12 cellular contexts compared by ENCODE assay signal in the genomic region with DNA sequence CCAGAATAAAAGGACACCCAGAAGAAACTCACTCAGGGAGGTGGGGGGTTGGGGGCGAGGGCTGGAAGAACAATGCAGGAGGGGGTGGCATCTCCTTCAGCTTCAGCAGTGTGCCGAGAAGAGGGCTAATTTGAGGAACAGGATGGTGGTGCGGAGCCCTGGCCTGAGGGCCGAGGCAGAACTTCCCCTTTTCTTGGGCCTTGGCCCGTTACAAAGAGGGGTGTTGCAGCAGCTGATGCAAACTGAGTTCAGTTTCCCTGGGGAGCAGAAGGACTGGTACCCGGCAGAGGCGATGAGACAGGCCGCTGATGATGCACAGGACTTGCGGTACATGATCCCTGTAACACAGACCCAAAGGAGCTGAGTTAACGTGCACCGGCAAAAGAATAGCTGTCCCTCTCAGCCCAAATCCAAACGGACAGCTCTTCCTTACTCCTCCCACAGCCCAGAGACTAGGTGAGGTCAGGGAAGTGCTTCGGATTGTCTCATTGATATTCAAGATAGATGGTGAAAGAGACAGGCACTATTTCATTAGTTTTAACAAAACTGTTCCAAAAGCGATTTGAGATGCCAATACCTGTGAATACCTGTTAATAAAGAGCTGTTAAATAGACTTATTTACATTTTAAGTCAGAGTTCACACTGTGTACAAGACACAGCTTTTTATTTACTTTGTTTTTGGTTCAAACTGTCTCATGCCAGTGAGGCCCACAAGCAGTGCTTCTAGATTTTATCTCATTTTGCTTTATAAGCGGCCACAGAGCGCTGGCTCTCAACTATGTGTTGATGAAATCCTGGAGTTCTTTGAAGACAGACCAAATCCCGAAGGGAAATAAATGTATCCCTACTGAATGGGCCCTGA. TPM values are rescaled to one million over a fixed set of nuclear protein-coding genes. Genes with fewer than 3 reads are reported as not detected.
DNase-seq lines count a peak whose midpoint lies in the region; ATAC-seq and TF ChIP-seq lines count a peak whose summit lies in the region.
"Had no signal": no experiment of that assay in that cellular context is flagged by ENCODE, and none has a peak within 500 bp of the region (broad histone marks: within the 10 kb centered on the region; RNA-seq: fewer than 3 reads in every experiment).

No MANE protein-coding gene starts in this region.

- POLR2A ChIA-PET in activated CD4-positive, alpha-beta memory T cell treated with anti-CD3 and anti-CD28 coated beads for 36 hours (lab: Charles Lee): no interaction called here

- DNase-seq in DMS79 treated with DMSO at 0.1 percent for 48 hours (lab: John Stamatoyannopoulos, UW) (peak; percentile 55), DMS79 (lab: John Stamatoyannopoulos, UW) (no peak), LNCaP clone FGC (ENCODE audit: low read depth) (peak; percentile 15), astrocyte of the hippocampus (ENCODE audit: low read depth, low spot score) (peak; percentile 49), sciatic nerve (ENCODE audit: low spot score) (no peak), DMS53 (lab: John Stamatoyannopoulos, UW) (no peak), AG20443 (ENCODE audit: low spot score) (no peak)
- no peak for DNase-seq in activated CD4-positive, alpha-beta memory T cell treated with anti-CD3 and anti-CD28 coated beads for 36 hours
- DNase-seq: activated effector memory CD4-positive, alpha-beta T cell treated with anti-CD3 and anti-CD28 coated beads, Interleukin-2, amount 50 U/mL, for 16 hours; dorsolateral prefrontal cortex; NCI-H1694 had no signal

- H3K4me3 Mint-ChIP-seq in activated CD4-positive, alpha-beta memory T cell treated with anti-CD3 and anti-CD28 coated beads for 36 hours: no peak overlapping the region

- H3K4me1 Mint-ChIP-seq in activated CD4-positive, alpha-beta memory T cell treated with anti-CD3 and anti-CD28 coated beads for 36 hours (ENCODE audit: low read depth): no peaks in the 10 kb centered on the region

- no peak overlapping the region for H3K4me3 ChIP-seq in LNCaP clone FGC (ENCODE audit: low read depth, low read length)

- H3K9me3 Mint-ChIP-seq in activated CD4-positive, alpha-beta memory T cell treated with anti-CD3 and anti-CD28 coated beads for 36 hours: no peaks in the 10 kb centered on the region

- no peaks in the 10 kb centered on the region for H3K36me3 Mint-ChIP-seq in activated CD4-positive, alpha-beta memory T cell treated with anti-CD3 and anti-CD28 coated beads for 36 hours

- no peaks in the 10 kb centered on the region for H3K27me3 Mint-ChIP-seq in activated CD4-positive, alpha-beta memory T cell treated with anti-CD3 and anti-CD28 coated beads for 36 hours

- TF ChIP-seq CTCF in LNCaP clone FGC (IDR thresholded peaks at IDR 0.05; ENCODE audit: control insufficient read depth, extremely low read depth, insufficient read depth): no peak

- ATAC-seq in sciatic nerve: peak; percentile 30

- no peak overlapping the region for H3K27ac Mint-ChIP-seq in activated CD4-positive, alpha-beta memory T cell treated with anti-CD3 and anti-CD28 coated beads for 36 hours

- intact Hi-C loops in sciatic nerve (cut with DNase I): no loop called here
- intact Hi-C loops in activated CD4-positive, alpha-beta memory T cell treated with anti-CD3 and anti-CD28 coated beads for 36 hours (cut with micrococcal nuclease): no loop called here

- CTCF ChIA-PET in activated CD4-positive, alpha-beta memory T cell treated with anti-CD3 and anti-CD28 coated beads for 36 hours (lab: Charles Lee): no interaction called here

RNA-seq across cellular contexts. Expression of a gene that starts 23.8 kb away (rescaled TPM):
- 1.2 TPM for total RNA-seq in sciatic nerve
- total RNA-seq in activated CD4-positive, alpha-beta memory T cell treated with anti-CD3 and anti-CD28 coated beads for 36 hours: not detected
- total RNA-seq: activated CD8-positive, alpha-beta memory T cell treated with anti-CD3 and anti-CD28 coated beads for 36 hours had no signal

Comparison
In these comparisons a context has a peak if more than half of its experiments do, and no peak if none do; other contexts are left out.
1. DNase-seq: peak in DMS79 treated with DMSO at 0.1 percent for 48 hours (single experiment), LNCaP clone FGC (single experiment) and astrocyte of the hippocampus (single experiment); none in DMS79 (single experiment), sciatic nerve (single experiment), DMS53 (single experiment), activated CD4-positive, alpha-beta memory T cell treated with anti-CD3 and anti-CD28 coated beads for 36 hours (single experiment) and AG20443 (single experiment).